Comparison of ENCODE assay signal across 8 cellular contexts in the genomic region with DNA sequence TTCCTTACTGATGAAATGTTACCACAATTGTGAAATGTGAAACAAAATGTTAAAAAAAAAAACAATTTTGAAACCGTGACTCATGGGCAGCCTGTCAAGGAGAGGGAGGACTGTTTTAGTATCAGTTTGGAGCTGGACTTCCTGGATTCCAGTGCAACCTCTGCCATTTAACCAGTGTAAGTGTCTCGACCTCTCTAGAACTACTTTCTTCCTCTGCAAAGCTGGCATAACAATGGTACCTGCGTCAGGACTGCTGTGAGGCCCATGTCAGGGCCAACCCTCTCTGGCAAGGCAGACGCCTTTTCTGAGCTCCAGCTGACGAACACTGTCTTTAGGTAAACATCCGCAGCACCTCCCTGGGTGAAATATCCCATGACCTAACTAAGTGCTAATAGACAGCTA. TPM values are rescaled to one million over a fixed set of nuclear protein-coding genes. Genes with fewer than 3 reads are reported as not detected.
DNase-seq lines count a peak whose midpoint lies in the region; ATAC-seq, FAIRE-seq and TF ChIP-seq lines count a peak whose summit lies in the region.

No MANE protein-coding gene starts in this region.

- H3K9me3 Mint-ChIP-seq in activated CD8-positive, alpha-beta memory T cell treated with anti-CD3 and anti-CD28 coated beads, Interleukin-2, amount 10 ng/mL, durations not matched to agents 7 days and 5 days (ENCODE audit: low read depth) = no peaks in the 10 kb centered on the region
- H3K9me3 Mint-ChIP-seq in astrocyte (ENCODE audit: unreplicated experiment) = no peaks in the 10 kb centered on the region
- no peaks in the 10 kb centered on the region for H3K9me3 Mint-ChIP-seq in type B pancreatic cell
- H3K9me3 Mint-ChIP-seq in immature natural killer cell = no peaks in the 10 kb centered on the region

- intact Hi-C loops in left lung (cut with DNase I) = no loop called here

- peaks cover 16% of the 10 kb centered on the region for H3K79me2 ChIP-seq in astrocyte (ENCODE audit: insufficient read depth, low read length)

- ATAC-seq in activated CD8-positive, alpha-beta memory T cell treated with anti-CD3 and anti-CD28 coated beads, Interleukin-2, amount 10 ng/mL, durations not matched to agents 7 days and 5 days = peak; percentile 58
- ATAC-seq in left lung = peak; percentile 83
- ATAC-seq in GM19452 (IDR thresholded peaks at IDR 0.05; ENCODE audit: unreplicated experiment) = no peak

- no peak overlapping the region for H3K4me3 Mint-ChIP-seq in activated CD8-positive, alpha-beta memory T cell treated with anti-CD3 and anti-CD28 coated beads, Interleukin-2, amount 10 ng/mL, durations not matched to agents 7 days and 5 days
- H3K4me3 Mint-ChIP-seq in astrocyte (ENCODE audit: unreplicated experiment) (no peak overlapping the region), type B pancreatic cell (no peak overlapping the region), immature natural killer cell (no peak overlapping the region)

- H3K4me3 ChIP-seq in astrocyte (ENCODE audit: insufficient read depth, low read depth, low read length) (no peak overlapping the region), left lung (no peak overlapping the region)

- peak; percentile 13 for FAIRE-seq in astrocyte (lab: Jason Lieb, UNC)
- no peak for FAIRE-seq in frontal cortex (lab: Jason Lieb, UNC)

- H3K27ac ChIP-seq in astrocyte (ENCODE audit: low read depth, low read length) = peak overlapping the region; percentile 5
- peak overlapping the region; percentile 72 to 87 for H3K27ac ChIP-seq in left lung

- H3K4me1 Mint-ChIP-seq in activated CD8-positive, alpha-beta memory T cell treated with anti-CD3 and anti-CD28 coated beads, Interleukin-2, amount 10 ng/mL, durations not matched to agents 7 days and 5 days = peaks cover 15% of the 10 kb centered on the region
- H3K4me1 Mint-ChIP-seq in astrocyte (ENCODE audit: low read depth, unreplicated experiment) (peaks cover 10% of the 10 kb centered on the region), type B pancreatic cell (ENCODE audit: unreplicated experiment) (peaks cover 23% of the 10 kb centered on the region), immature natural killer cell (no peaks in the 10 kb centered on the region)

- H4K20me1 ChIP-seq in astrocyte (ENCODE audit: insufficient read depth, low read length) = peaks cover 20% of the 10 kb centered on the region

- TF ChIP-seq CTCF in astrocyte (IDR thresholded peaks at IDR 0.05; ENCODE audit: insufficient read depth, low read depth, low read length) (no peak), left lung (IDR thresholded peaks at IDR 0.05) (no peak), type B pancreatic cell (conservative IDR thresholded peaks at IDR 0.05) (no peak)

- no peaks in the 10 kb centered on the region for H3K9me3 ChIP-seq in astrocyte (ENCODE audit: insufficient read depth, low read depth, low read length)
- H3K9me3 ChIP-seq in left lung = no peaks in the 10 kb centered on the region

- no peaks in the 10 kb centered on the region for H3K27me3 Mint-ChIP-seq in activated CD8-positive, alpha-beta memory T cell treated with anti-CD3 and anti-CD28 coated beads, Interleukin-2, amount 10 ng/mL, durations not matched to agents 7 days and 5 days
- H3K27me3 Mint-ChIP-seq in astrocyte (ENCODE audit: low read depth, unreplicated experiment) (no peaks in the 10 kb centered on the region), type B pancreatic cell (no peaks in the 10 kb centered on the region), immature natural killer cell (ENCODE audit: low read depth in 3 of 3) (no peaks in the 10 kb centered on the region)

- H2AFZ ChIP-seq in astrocyte (ENCODE audit: low read depth, low read length) = no peak overlapping the region

- H3K4me2 ChIP-seq in astrocyte (ENCODE audit: low read length) = peak overlapping the region; percentile 31

- CTCF ChIA-PET in activated CD8-positive, alpha-beta memory T cell treated with anti-CD3 and anti-CD28 coated beads, Interleukin-2, amount 10 ng/mL, durations not matched to agents 7 days and 5 days (lab: Charles Lee) = interaction anchor here (1.2 to 1.5 kb wide), 3 partner anchors 11 to 229 kb away, joined by 4 to 5 read pairs (median 4); no protein-coding TSS in a partner anchor

- peaks cover 50% of the 10 kb centered on the region for H3K36me3 ChIP-seq in astrocyte (ENCODE audit: insufficient read depth, low read length)
- H3K36me3 ChIP-seq in left lung = peaks cover 0 to 64% of the 10 kb centered on the region in 2 donors

- no peak for DNase-seq in activated CD8-positive, alpha-beta memory T cell treated with anti-CD3 and anti-CD28 coated beads, Interleukin-2, amount 10 ng/mL, durations not matched to agents 7 days and 5 days
- no peak for DNase-seq in activated CD8-positive, alpha-beta memory T cell treated with anti-CD3 and anti-CD28 coated beads, Interleukin-2, amount 50 U/mL, for 48 hours
- DNase-seq in astrocyte (ENCODE audit: low read depth) (peak; percentile 57), left lung (peak in 1 of 2 donors; percentile 64), type B pancreatic cell (ENCODE audit: extremely low spot score, unreplicated experiment) (no peak), immature natural killer cell (no peak), frontal cortex (ENCODE audit: low spot score in 2 of 2) (no peak)

- no peaks in the 10 kb centered on the region for H3K27me3 ChIP-seq in astrocyte (ENCODE audit: insufficient read depth, low read length)
- no peaks in the 10 kb centered on the region for H3K27me3 ChIP-seq in left lung

- peaks cover 40% of the 10 kb centered on the region for H3K36me3 Mint-ChIP-seq in activated CD8-positive, alpha-beta memory T cell treated with anti-CD3 and anti-CD28 coated beads, Interleukin-2, amount 10 ng/mL, durations not matched to agents 7 days and 5 days
- peaks cover 16% of the 10 kb centered on the region for H3K36me3 Mint-ChIP-seq in astrocyte (ENCODE audit: low read depth, unreplicated experiment)
- peaks cover 27% of the 10 kb centered on the region for H3K36me3 Mint-ChIP-seq in type B pancreatic cell
- H3K36me3 Mint-ChIP-seq in immature natural killer cell = peaks cover 15 to 49% (median 22%) of the 10 kb centered on the region in 3 donors

- no peak overlapping the region for H3K9ac ChIP-seq in astrocyte (ENCODE audit: low read length)

- H3K27ac Mint-ChIP-seq in activated CD8-positive, alpha-beta memory T cell treated with anti-CD3 and anti-CD28 coated beads, Interleukin-2, amount 10 ng/mL, durations not matched to agents 7 days and 5 days = peak overlapping the region; percentile 69
- H3K27ac Mint-ChIP-seq in astrocyte (ENCODE audit: unreplicated experiment) = peak overlapping the region; percentile 34
- H3K27ac Mint-ChIP-seq in type B pancreatic cell = peak overlapping the region; percentile 70
- peak overlapping the region in 1 of 6 donors; percentile 36 for H3K27ac Mint-ChIP-seq in immature natural killer cell

- H3K4me1 ChIP-seq in astrocyte (ENCODE audit: insufficient read depth, low read length) (peaks cover 8% of the 10 kb centered on the region), left lung (peaks cover 5 to 21% of the 10 kb centered on the region in 2 donors)

RNA-seq across cellular contexts. Expression of a gene that starts 20.9 kb away (rescaled TPM):
- 10 to 100 TPM; 17.5 to 28.3 TPM for total RNA-seq in activated CD8-positive, alpha-beta memory T cell treated with anti-CD3 and anti-CD28 coated beads, Interleukin-2, amount 10 ng/mL, durations not matched to agents 7 days and 5 days
- total RNA-seq in astrocyte = 17.8 and 19.2 TPM in 2 replicates
- 10 to 100 TPM; 13.7 to 15.7 TPM for total RNA-seq in left lung
- 18.5 and 19.9 TPM in 2 replicates for total RNA-seq in type B pancreatic cell (ENCODE audit: low replicate concordance)
- polyA plus RNA-seq in immature natural killer cell = 1 to 10 TPM; 1.1 to 2.3 (median 1.3) TPM
- 14.3 TPM for total RNA-seq in frontal cortex

RNA-seq across cellular contexts. Expression of a gene that starts 40.6 kb away (rescaled TPM):
- 1 to 10 TPM; 4.5 to 7.6 TPM for total RNA-seq in activated CD8-positive, alpha-beta memory T cell treated with anti-CD3 and anti-CD28 coated beads, Interleukin-2, amount 10 ng/mL, durations not matched to agents 7 days and 5 days
- total RNA-seq in astrocyte = not detected in 2 replicates
- total RNA-seq in left lung = 10 to 100 TPM; 21.8 to 29.8 TPM
- total RNA-seq in type B pancreatic cell (ENCODE audit: low replicate concordance) = 0.63 and 1.2 TPM in 2 replicates
- polyA plus RNA-seq in immature natural killer cell = 10 to 100 TPM in 2 of 3 donors, 1 to 10 TPM in 1; 9.0 to 33.8 (median 20.0) TPM
- total RNA-seq in frontal cortex = 2.4 TPM
